9 cellular contexts compared by ENCODE assay signal in genomic region chr14:38210587-38211257, GRCh38. TPM values are rescaled to one million over a fixed set of nuclear protein-coding genes. Genes with fewer than 3 reads are reported as not detected.
DNase-seq lines count a peak whose midpoint lies in the region; ATAC-seq and TF ChIP-seq lines count a peak whose summit lies in the region.
"Had no signal": no experiment of that assay in that cellular context is flagged by ENCODE, and none has a peak within 500 bp of the region (broad histone marks: within the 10 kb centered on the region; RNA-seq: fewer than 3 reads in every experiment).

No MANE protein-coding gene starts in this region.

- no peaks in the 10 kb centered on the region for H3K36me3 ChIP-seq in breast epithelium

- H3K4me1 Mint-ChIP-seq in MCF 10A (ENCODE audit: insufficient read depth, unreplicated experiment), result peaks cover 5% of the 10 kb centered on the region

- CTCF ChIA-PET in MCF 10A (lab: Yijun Ruan, JAX), result no interaction called here

- no peak overlapping the region for H3K27ac Mint-ChIP-seq in MCF 10A (ENCODE audit: low read depth, unreplicated experiment)

- no peaks in the 10 kb centered on the region for H3K36me3 Mint-ChIP-seq in MCF 10A (ENCODE audit: insufficient read depth, unreplicated experiment)

- ATAC-seq in HG02759 (IDR thresholded peaks at IDR 0.05; ENCODE audit: unreplicated experiment) (no peak), HG03159 (IDR thresholded peaks at IDR 0.05; ENCODE audit: unreplicated experiment) (no peak), GM21423 (IDR thresholded peaks at IDR 0.05; ENCODE audit: unreplicated experiment) (no peak)
- no peak for ATAC-seq in activated CD4-positive, CD25-positive, alpha-beta regulatory T cell treated with anti-CD3 and anti-CD28 coated beads, Interleukin-2, amount 50 U/mL, for 24 hours

- H3K4me1 ChIP-seq in breast epithelium, result no peaks in the 10 kb centered on the region

- H3K9me3 ChIP-seq in breast epithelium, result no peaks in the 10 kb centered on the region

- no peak overlapping the region for H3K4me3 Mint-ChIP-seq in MCF 10A (ENCODE audit: unreplicated experiment)

- POLR2A ChIA-PET in MCF 10A (lab: Yijun Ruan, JAX), result no interaction called here

- no peak for DNase-seq in breast epithelium (ENCODE audit: low spot score in 2 of 2)
- no peak for DNase-seq in MCF 10A (ENCODE audit: unreplicated experiment)
- DNase-seq in fibroblast of mammary gland (ENCODE audit: low read depth), result peak; percentile 57
- peak; percentile 61 for DNase-seq in myocyte (ENCODE audit: low read depth)

- intact Hi-C loops in breast epithelium (cut with DNase I; ENCODE audit: low total_unique reads) (no loop called here), MCF 10A (cut with micrococcal nuclease) (no loop called here)

- H3K27me3 Mint-ChIP-seq in MCF 10A (ENCODE audit: insufficient read depth, unreplicated experiment), result no peaks in the 10 kb centered on the region

- BruUV-seq in MCF 10A (replicated peaks; lab: Mats Ljungman, UMichigan), result no TSS peak

- no peak for TF ChIP-seq POLR2A in breast epithelium (IDR thresholded peaks at IDR 0.05)

- H3K9me3 Mint-ChIP-seq in MCF 10A (ENCODE audit: unreplicated experiment), result peaks cover 14% of the 10 kb centered on the region

- no peak for TF ChIP-seq CTCF in breast epithelium (IDR thresholded peaks at IDR 0.05)
- no peak for TF ChIP-seq CTCF in MCF 10A (IDR thresholded peaks at IDR 0.05; ENCODE audit: unreplicated experiment)
- peak; percentile 37 for TF ChIP-seq CTCF in fibroblast of mammary gland (conservative IDR thresholded peaks at IDR 0.05; ENCODE audit: control insufficient read depth, insufficient read depth, low read depth, low read length)

- H3K4me3 ChIP-seq in breast epithelium, result peak overlapping the region; percentile 36 to 67 (median 44)
- peak overlapping the region; percentile 48 for H3K4me3 ChIP-seq in fibroblast of mammary gland (ENCODE audit: control insufficient read depth, low read depth, low read length)

- H3K27ac ChIP-seq in breast epithelium, result no peak overlapping the region
- H3K27ac ChIP-seq: C4-2B had no signal

- peaks cover 0 to 47% of the 10 kb centered on the region in 2 donors for H3K27me3 ChIP-seq in breast epithelium

RNA-seq across cellular contexts. Expression of gene SSTR1, which starts 3.0 kb away (rescaled TPM):
- under 1 TPM; 0.16 to 0.33 (median 0.29) TPM for total RNA-seq in breast epithelium
- total RNA-seq in MCF 10A (2022), result 0.29 and 0.33 TPM in 2 replicates
- total RNA-seq in myocyte, result 0.32 and 0.68 TPM in 2 replicates
- polyA plus RNA-seq in myocyte (2012), result 0.11 TPM

RNA-seq across cellular contexts. Expression of gene CLEC14A, which starts 45.2 kb away (rescaled TPM):
- 10 to 100 TPM; 11.9 to 25.6 (median 24.8) TPM for total RNA-seq in breast epithelium
- total RNA-seq in MCF 10A (2022), result not detected in 2 replicates
- 0.08 and 0.10 TPM in 2 replicates for total RNA-seq in myocyte
- not detected for polyA plus RNA-seq in myocyte (2012)

Comparison
In these comparisons a context has a peak if more than half of its experiments do, and no peak if none do; other contexts are left out.
1. RNA of gene CLEC14A, which starts 45.2 kb away (total RNA-seq): 11.9 to 25.6 TPM in breast epithelium; 0.08 to 0.10 TPM in myocyte and not detected in MCF 10A; every median in the first group is over 10 times any median in the second.
2. DNase-seq: peak in fibroblast of mammary gland (single experiment) and myocyte (single experiment); none in breast epithelium (0 of 2) and MCF 10A (single experiment).